Comparison of ENCODE assay signal across 12 cellular contexts in genomic region chr7:108875139-108875538, GRCh38.
DNase-seq lines count a peak whose midpoint lies in the region; ATAC-seq, FAIRE-seq and TF ChIP-seq lines count a peak whose summit lies in the region.
"Had no signal": no experiment of that assay in that cellular context is flagged by ENCODE, and none has a peak within 500 bp of the region (broad histone marks: within the 10 kb centered on the region; RNA-seq: fewer than 3 reads in every experiment).

No MANE protein-coding gene starts in this region.

- no peak for TF ChIP-seq POLR2A in GM12892 (IDR thresholded peaks at IDR 0.05; ENCODE audit: low read depth, low read length)

- H3K27ac ChIP-seq in cardiac muscle cell (no peak overlapping the region), mammary epithelial cell (ENCODE audit: insufficient read depth, low read depth, low read length) (no peak overlapping the region)
- H3K27ac ChIP-seq: GM23248, RWPE1 had no signal

- H3K36me3 ChIP-seq in cardiac muscle cell (no peaks in the 10 kb centered on the region), mammary epithelial cell (ENCODE audit: insufficient read depth, low read length) (no peaks in the 10 kb centered on the region)

- peak; percentile 36; the same call in 1 of the 2 replicates for TF ChIP-seq RAD21 in Ishikawa (IDR thresholded peaks at IDR 0.05; ENCODE audit: low read depth)

- BruUV-seq in mammary epithelial cell (replicated peaks; lab: Mats Ljungman, UMichigan) = no TSS peak

- no peaks in the 10 kb centered on the region for H3K4me1 ChIP-seq in cardiac muscle cell (ENCODE audit: low read depth)
- no peaks in the 10 kb centered on the region for H3K4me1 ChIP-seq in mammary epithelial cell (ENCODE audit: insufficient read depth, low read length)

- H3K9me3 ChIP-seq in cardiac muscle cell (ENCODE audit: low read depth) (no peaks in the 10 kb centered on the region), mammary epithelial cell (replicated peaks; ENCODE audit: insufficient read depth, low read length) (no peaks in the 10 kb centered on the region)

- H3K79me2 ChIP-seq in mammary epithelial cell (ENCODE audit: insufficient read depth, low read length) = no peaks in the 10 kb centered on the region

- dilution Hi-C loops in mammary epithelial cell (cut with HindIII; ENCODE audit: low sequenced_read_pairs) = no loop called here

- CTCF ChIA-PET in mammary epithelial cell (lab: Charles Lee; ENCODE audit: low non-redundant PET) = no interaction called here

- H3K9ac ChIP-seq in mammary epithelial cell (ENCODE audit: insufficient read depth, low read length) = no peak overlapping the region
- H3K9ac ChIP-seq: GM23248 had no signal

- WGBS in mammary epithelial cell (ENCODE audit: low coverage, missing lambda C conversion rate) = 44% methylated on average over 4 of the region's 4 CpGs

- TF ChIP-seq EP300 in Ishikawa (IDR thresholded peaks at IDR 0.05; ENCODE audit: borderline replicate concordance) = no peak

- H3K4me3 ChIP-seq in cardiac muscle cell = no peak overlapping the region
- H3K4me3 ChIP-seq in mammary epithelial cell (replicated peaks in 1 of 3; ENCODE audit: insufficient read depth in 1 of 3, low read depth in 2 of 3, low read length in 3 of 3) = no peak overlapping the region
- H3K4me3 ChIP-seq: GM23248 had no signal

- no peak for ATAC-seq in Right ventricle myocardium superior (ENCODE audit: poor library complexity)

- FAIRE-seq in GM12892 (lab: Jason Lieb, UNC) = no peak
- FAIRE-seq: endometrium had no signal

- DNase-seq in cardiac muscle cell (ENCODE audit: low read depth in 1 of 2, low spot score in 1 of 2) = peak in 1 of 2 donors; percentile 53
- DNase-seq in Right ventricle myocardium superior = no peak
- peak; percentile 0 for DNase-seq in mammary epithelial cell
- DNase-seq in stimulated activated CD8-positive, alpha-beta memory T cell treated with anti-CD3 and anti-CD28 coated beads, Interleukin-4, amount 100 ng/mL, for 48 hours = peak; percentile 37
- no peak for DNase-seq in NCI-H1105 treated with DMSO at 0.1 percent for 48 hours (lab: John Stamatoyannopoulos, UW)
- DNase-seq in NOMO-1 treated with dmso at 0.1 percent for 144 hours (lab: John Stamatoyannopoulos, UW; ENCODE audit: unreplicated experiment) = no peak
- no peak for DNase-seq in GM12892 (ENCODE audit: insufficient read length)
- DNase-seq: GM23248, midbrain had no signal

- no peak overlapping the region for H3K4me2 ChIP-seq in mammary epithelial cell (ENCODE audit: insufficient read depth, low read depth, low read length)

- intact Hi-C loops in Right ventricle myocardium superior (cut with DNase I) (no loop called here), mammary epithelial cell (cut with micrococcal nuclease) (loop anchor here (5.0 kb wide), 1 partner anchor 263 kb away; no protein-coding TSS in a partner anchor)

- in situ Hi-C loops in mammary epithelial cell (cut with MboI; ENCODE audit: low sequenced_read_pairs in 2 of 2) = no loop called here

- TF ChIP-seq CTCF in cardiac muscle cell (IDR thresholded peaks at IDR 0.05; ENCODE audit: low read depth, low read length) = peak; percentile 52
- TF ChIP-seq CTCF in mammary epithelial cell (conservative IDR thresholded peaks at IDR 0.05 in 1 of 2, IDR thresholded peaks at IDR 0.05 in 1 of 2; ENCODE audit: extremely low read depth in 1 of 2, insufficient read depth in 1 of 2, low read depth in 1 of 2, low read length in 2 of 2) = peak; percentile 19 to 40

- H4K20me1 ChIP-seq in mammary epithelial cell (ENCODE audit: insufficient read depth, low read length) = no peaks in the 10 kb centered on the region

- H3K27me3 ChIP-seq in cardiac muscle cell (no peaks in the 10 kb centered on the region), mammary epithelial cell (ENCODE audit: insufficient read depth, low read length) (no peaks in the 10 kb centered on the region)

- H2AFZ ChIP-seq in mammary epithelial cell (ENCODE audit: low read depth, low read length) = no peak overlapping the region
- H2AFZ ChIP-seq: GM23248 had no signal

TF ChIP-seq in Ishikawa, 13 proteins besides CTCF, POLR2A, EP300 and RAD21:
- no peak for TF ChIP-seq EGR1 (IDR thresholded peaks at IDR 0.05)
- no peak for TF ChIP-seq TAF1 (IDR thresholded peaks at IDR 0.05; ENCODE audit: low read depth)
- no peak for TF ChIP-seq REST (IDR thresholded peaks at IDR 0.05; ENCODE audit: low read depth)
- no peak for TF ChIP-seq FOXM1 (IDR thresholded peaks at IDR 0.05; ENCODE audit: borderline replicate concordance, low read depth)
- TF ChIP-seq CEBPB (IDR thresholded peaks at IDR 0.05) = no peak
- no peak for TF ChIP-seq ZBTB7A (IDR thresholded peaks at IDR 0.05; ENCODE audit: low read depth)

Comparison
In these comparisons a context has a peak if more than half of its experiments do, and no peak if none do; other contexts are left out.
1. DNase-seq: peak in mammary epithelial cell (single experiment) and stimulated activated CD8-positive, alpha-beta memory T cell treated with anti-CD3 and anti-CD28 coated beads, Interleukin-4, amount 100 ng/mL, for 48 hours (single experiment); none in Right ventricle myocardium superior (single experiment), NCI-H1105 treated with DMSO at 0.1 percent for 48 hours (single experiment), NOMO-1 treated with dmso at 0.1 percent for 144 hours (single experiment) and GM12892 (single experiment).